ENCODE assay signal across 8 cellular contexts in the genomic region with DNA sequence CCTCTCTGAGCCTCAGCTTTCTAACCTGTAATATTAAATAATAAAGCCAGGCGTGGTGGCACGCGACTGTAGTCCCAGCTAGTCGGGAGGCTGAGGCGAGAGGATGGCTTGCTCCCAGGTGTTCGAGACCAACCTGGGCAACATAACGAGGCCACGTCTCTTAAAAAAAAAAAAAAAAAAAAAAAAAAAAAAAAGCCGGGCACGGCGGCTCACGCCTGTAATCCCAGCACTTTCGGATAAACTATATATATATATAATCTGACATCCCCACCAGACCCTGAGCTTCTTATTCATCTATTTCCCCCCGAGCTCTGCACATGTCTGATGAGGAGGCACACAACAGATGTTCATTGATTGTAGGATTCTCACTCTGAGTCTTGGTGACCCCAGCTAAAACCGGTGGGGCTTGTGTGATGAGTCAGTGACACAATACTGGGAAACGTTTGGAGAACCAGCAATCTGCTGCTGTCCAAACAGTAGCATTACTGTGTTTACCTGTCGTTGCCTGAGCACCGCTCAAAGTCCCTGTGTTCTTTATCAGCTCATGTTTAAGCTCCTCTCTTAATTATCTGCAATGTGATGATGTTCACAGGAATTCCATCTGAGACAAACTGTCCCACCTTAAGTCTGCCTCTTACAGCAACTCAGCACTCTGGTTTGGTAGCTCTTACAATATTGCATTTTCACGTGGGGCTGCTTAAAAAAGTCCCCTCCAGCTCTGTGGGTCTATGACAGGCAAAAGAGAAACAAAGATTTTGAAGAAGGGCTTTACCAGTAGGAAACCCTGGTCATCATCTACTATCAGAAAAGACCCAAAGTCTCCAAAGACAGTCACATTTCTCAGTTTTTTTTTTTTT. TPM values are rescaled to one million over a fixed set of nuclear protein-coding genes. Genes with fewer than 3 reads are reported as not detected.
DNase-seq lines count a peak whose midpoint lies in the region; ATAC-seq and TF ChIP-seq lines count a peak whose summit lies in the region.

No MANE protein-coding gene starts in this region.

- CTCF ChIA-PET in activated B cell treated with CpG ODN at 0.5 μM for 24 hours (lab: Charles Lee): interaction anchor here (0.7 to 2.0 kb wide), 3 partner anchors 19 to 375 kb away, joined by 3 to 6 read pairs (median 3); partner anchors contain the start of gene RNF114

- peak overlapping the region; percentile 97 for H3K4me3 Mint-ChIP-seq in activated B cell treated with CpG ODN at 0.5 μM for 24 hours

- peak; percentile 56 for DNase-seq in DMS114 treated with DMSO at 0.1 percent for 48 hours (lab: John Stamatoyannopoulos, UW; ENCODE audit: unreplicated experiment)
- no peak for DNase-seq in Jurkat, Clone E6-1 (ENCODE audit: low read depth, low spot score)
- no peak for DNase-seq in activated B cell treated with CpG ODN at 0.5 μM for 24 hours
- DNase-seq in glomerular visceral epithelial cell (ENCODE audit: extremely low spot score): peak; percentile 44
- no peak for DNase-seq in psoas muscle

- H3K27me3 ChIP-seq in psoas muscle (ENCODE audit: insufficient read depth in 3 of 3, low read length in 2 of 3): no peaks in the 10 kb centered on the region

- no peak for ATAC-seq in activated B cell treated with CpG ODN at 0.5 μM for 24 hours (ENCODE audit: low read depth)
- peak in 1 of 4 donors; percentile 2 for ATAC-seq in psoas muscle
- no peak for ATAC-seq in GM21526 (IDR thresholded peaks at IDR 0.05; ENCODE audit: low FRiP score, unreplicated experiment)
- ATAC-seq in GM18858 (IDR thresholded peaks at IDR 0.05; ENCODE audit: unreplicated experiment): no peak
- no peak for ATAC-seq in GM18502 (IDR thresholded peaks at IDR 0.05; ENCODE audit: poor library complexity, unreplicated experiment)

- peaks cover 33% of the 10 kb centered on the region for H3K4me1 Mint-ChIP-seq in activated B cell treated with CpG ODN at 0.5 μM for 24 hours

- intact Hi-C loops in activated B cell treated with CpG ODN at 0.5 μM for 24 hours (cut with micrococcal nuclease): loop anchor here (5.0 kb wide), 1 partner anchor 204 kb away; the partner anchor contains the start of gene B4GALT5
- intact Hi-C loops in psoas muscle (cut with DNase I): no loop called here

- H3K4me3 ChIP-seq in Jurkat, Clone E6-1 (ENCODE audit: low read length): peak overlapping the region; percentile 93
- H3K4me3 ChIP-seq in psoas muscle: peak overlapping the region; percentile 92

- H3K9me3 ChIP-seq in psoas muscle: no peaks in the 10 kb centered on the region

- H3K27me3 Mint-ChIP-seq in activated B cell treated with CpG ODN at 0.5 μM for 24 hours: no peaks in the 10 kb centered on the region

- POLR2A ChIA-PET in activated B cell treated with CpG ODN at 0.5 μM for 24 hours (lab: Charles Lee): interaction anchor here (0.6 to 5.5 kb wide), 10 partner anchors 20 to 1919 kb away, joined by 3 to 45 read pairs (median 4); partner anchors contain the start of genes RNF114 and SLC9A8

- H3K36me3 ChIP-seq in psoas muscle (ENCODE audit: insufficient read depth in 1 of 2, low read depth in 1 of 2): peaks cover 0 to 5% of the 10 kb centered on the region in 2 donors

- no peak for TF ChIP-seq CTCF in activated B cell treated with CpG ODN at 0.5 μM for 24 hours (IDR thresholded peaks at IDR 0.05)
- no peak for TF ChIP-seq CTCF in psoas muscle (IDR thresholded peaks at IDR 0.05)

- peak overlapping the region; percentile 99 for H3K27ac Mint-ChIP-seq in activated B cell treated with CpG ODN at 0.5 μM for 24 hours

- peak overlapping the region; percentile 99 for H3K27ac ChIP-seq in psoas muscle

- H3K9me3 Mint-ChIP-seq in activated B cell treated with CpG ODN at 0.5 μM for 24 hours: no peaks in the 10 kb centered on the region

- H3K36me3 Mint-ChIP-seq in activated B cell treated with CpG ODN at 0.5 μM for 24 hours (ENCODE audit: low read depth): peaks cover 7% of the 10 kb centered on the region

- peaks cover 32% of the 10 kb centered on the region for H3K4me1 ChIP-seq in psoas muscle

- WGBS in psoas muscle, 3 donors: 44 to 51% (median 49%) methylated on average over 18 to 19 of the region's 19 CpGs

RNA-seq across cellular contexts. Expression of gene SPATA2, which starts 1.0 kb away (rescaled TPM):
- polyA plus RNA-seq in Jurkat, Clone E6-1 (2012; ENCODE audit: insufficient read depth, insufficient read length): 7.5 TPM
- total RNA-seq in activated B cell treated with CpG ODN at 0.5 μM for 24 hours (9.1 and 9.4 TPM in 2 replicates), psoas muscle (10 to 100 TPM in 2 of 4 donors, 1 to 10 TPM in 2; 6.7 to 16.3 (median 10.3) TPM)
- polyA plus RNA-seq in psoas muscle: 10 to 100 TPM in 1 of 3 donors, 1 to 10 TPM in 2; 7.8 to 15.0 (median 8.1) TPM

RNA-seq across cellular contexts. Expression of gene RNF114, which starts 19.8 kb away (rescaled TPM):
- 83.2 TPM for polyA plus RNA-seq in Jurkat, Clone E6-1 (2012; ENCODE audit: insufficient read depth, insufficient read length)
- 56.5 and 56.6 TPM in 2 replicates for total RNA-seq in activated B cell treated with CpG ODN at 0.5 μM for 24 hours
- total RNA-seq in psoas muscle: 100 to 1,000 TPM in 1 of 4 donors, 10 to 100 TPM in 3; 67.0 to 104 (median 82.4) TPM
- 10 to 100 TPM; 30.8 to 83.6 (median 79.7) TPM for polyA plus RNA-seq in psoas muscle

Comparison
In these comparisons a context has a peak if more than half of its experiments do, and no peak if none do; other contexts are left out.
1. DNase-seq: peak in DMS114 treated with DMSO at 0.1 percent for 48 hours (single experiment) and glomerular visceral epithelial cell (single experiment); none in Jurkat, Clone E6-1 (single experiment), activated B cell treated with CpG ODN at 0.5 μM for 24 hours (single experiment) and psoas muscle (0 of 2).